ENCODE assay signal across 13 cellular contexts in genomic region chr22:31279327-31279669, GRCh38. TPM values are rescaled to one million over a fixed set of nuclear protein-coding genes. Genes with fewer than 3 reads are reported as not detected.
DNase-seq lines count a peak whose midpoint lies in the region; ATAC-seq, FAIRE-seq and TF ChIP-seq lines count a peak whose summit lies in the region.
"Had no signal": no experiment of that assay in that cellular context is flagged by ENCODE, and none has a peak within 500 bp of the region (broad histone marks: within the 10 kb centered on the region; RNA-seq: fewer than 3 reads in every experiment).

No MANE protein-coding gene starts in this region.

- H3K9me3 Mint-ChIP-seq in CD8-positive, alpha-beta T cell, result no peaks in the 10 kb centered on the region
- H3K9me3 Mint-ChIP-seq: brain, endodermal cell had no signal

- DNase-seq in CD8-positive, alpha-beta T cell, result peak in 1 of 7 experiments; percentile 78
- DNase-seq in T-helper 17 cell (no peak), endothelial cell of umbilical vein (ENCODE audit: low read depth, low spot score) (no peak), spleen (no peak), foreskin fibroblast (no peak), GM19238 (ENCODE audit: insufficient read length, low spot score) (no peak)
- DNase-seq: endodermal cell had no signal

- BruUV-seq in endothelial cell of umbilical vein (replicated peaks; lab: Mats Ljungman, UMichigan), result TSS peak; percentile 5

- no peaks in the 10 kb centered on the region for H3K27me3 Mint-ChIP-seq in CD8-positive, alpha-beta T cell (ENCODE audit: low read depth)
- no peaks in the 10 kb centered on the region for H3K27me3 Mint-ChIP-seq in T-helper 17 cell
- H3K27me3 Mint-ChIP-seq: brain had no signal

- no peaks in the 10 kb centered on the region for H3K79me2 ChIP-seq in endothelial cell of umbilical vein (ENCODE audit: control insufficient read depth, insufficient read depth, low read length)

- no peak for TF ChIP-seq POLR2A in endothelial cell of umbilical vein (IDR thresholded peaks at IDR 0.05; ENCODE audit: low read depth, low read length)
- TF ChIP-seq POLR2A in spleen (IDR thresholded peaks at IDR 0.05), result no peak

- H3K4me3 Mint-ChIP-seq in CD8-positive, alpha-beta T cell, result peak overlapping the region; percentile 73
- peak overlapping the region; percentile 83 for H3K4me3 Mint-ChIP-seq in T-helper 17 cell
- H3K4me3 Mint-ChIP-seq: brain, endodermal cell had no signal

- H3K9ac ChIP-seq in endothelial cell of umbilical vein (replicated peaks; ENCODE audit: extremely low read depth, insufficient read depth, low read length), result no peak overlapping the region

- H3K4me2 ChIP-seq in endothelial cell of umbilical vein (ENCODE audit: insufficient read depth, low read length), result no peak overlapping the region

- no peak for ATAC-seq in CD8-positive, alpha-beta T cell
- ATAC-seq in T-helper 17 cell (no peak), HG02870 (IDR thresholded peaks at IDR 0.05; ENCODE audit: unreplicated experiment) (no peak)

- no peaks in the 10 kb centered on the region for H4K20me1 ChIP-seq in endothelial cell of umbilical vein (replicated peaks; ENCODE audit: control insufficient read depth, extremely low read depth, insufficient read depth, low read length)

- peak overlapping the region; percentile 94 for H3K27ac Mint-ChIP-seq in CD8-positive, alpha-beta T cell
- H3K27ac Mint-ChIP-seq in T-helper 17 cell, result peak overlapping the region; percentile 100

- H3K9me3 ChIP-seq in CD8-positive, alpha-beta T cell (ENCODE audit: low read length), result no peaks in the 10 kb centered on the region
- H3K9me3 ChIP-seq in T-helper 17 cell (ENCODE audit: control insufficient read depth, low read length, poor library complexity, severe bottlenecking) (no peaks in the 10 kb centered on the region), endothelial cell of umbilical vein (replicated peaks; ENCODE audit: control insufficient read depth, insufficient read depth, low read length) (no peaks in the 10 kb centered on the region), spleen (no peaks in the 10 kb centered on the region)
- H3K9me3 ChIP-seq: mucosa of descending colon, prostate gland had no signal

- peak overlapping the region; percentile 54 for H3K27ac ChIP-seq in CD8-positive, alpha-beta T cell (ENCODE audit: low read depth, low read length)
- H3K27ac ChIP-seq in endothelial cell of umbilical vein (ENCODE audit: insufficient read depth, low read depth, low read length), result no peak overlapping the region
- H3K27ac ChIP-seq in spleen, result peak overlapping the region; percentile 1 to 99 (median 62)
- H3K27ac ChIP-seq: prostate gland had no signal

- H3K4me1 Mint-ChIP-seq in CD8-positive, alpha-beta T cell (ENCODE audit: low read depth), result peaks cover 89% of the 10 kb centered on the region
- H3K4me1 Mint-ChIP-seq in T-helper 17 cell, result peaks cover 57% of the 10 kb centered on the region

- H3K4me3 ChIP-seq in CD8-positive, alpha-beta T cell (ENCODE audit: low read depth, low read length), result no peak overlapping the region
- H3K4me3 ChIP-seq in endothelial cell of umbilical vein (replicated peaks in 1 of 3; ENCODE audit: insufficient read depth in 1 of 3, low read depth in 1 of 3, low read length in 3 of 3), result no peak overlapping the region
- no peak overlapping the region for H3K4me3 ChIP-seq in spleen
- H3K4me3 ChIP-seq in foreskin fibroblast (ENCODE audit: low read depth in 1 of 2, low read length in 2 of 2), result no peak overlapping the region
- H3K4me3 ChIP-seq: mucosa of descending colon, prostate gland had no signal

- H2AFZ ChIP-seq in endothelial cell of umbilical vein (ENCODE audit: low read depth, low read length), result no peak overlapping the region

- no peaks in the 10 kb centered on the region for H3K9me1 ChIP-seq in endothelial cell of umbilical vein (replicated peaks; ENCODE audit: control insufficient read depth, extremely low read depth, insufficient read depth, low read length)

- H3K27me3 ChIP-seq in CD8-positive, alpha-beta T cell (ENCODE audit: insufficient read depth, low read length), result no peaks in the 10 kb centered on the region
- H3K27me3 ChIP-seq in endothelial cell of umbilical vein (ENCODE audit: control insufficient read depth in 2 of 2, insufficient read depth in 2 of 2, low read length in 2 of 2) (no peaks in the 10 kb centered on the region), spleen (replicated peaks in 1 of 7) (no peaks in the 10 kb centered on the region)

- H3K36me3 ChIP-seq in CD8-positive, alpha-beta T cell (ENCODE audit: insufficient read depth, low read length), result peaks cover 49% of the 10 kb centered on the region
- H3K36me3 ChIP-seq in endothelial cell of umbilical vein (ENCODE audit: control insufficient read depth in 2 of 2, extremely low read depth in 1 of 2, insufficient read depth in 2 of 2, low read length in 2 of 2) (peaks cover 8 to 47% of the 10 kb centered on the region in 2 experiments), spleen (peaks cover 3 to 98% (median 89%) of the 10 kb centered on the region in 6 donors)
- H3K36me3 ChIP-seq: prostate gland had no signal

- H3K4me1 ChIP-seq in CD8-positive, alpha-beta T cell (ENCODE audit: insufficient read depth, low read length), result peaks cover 93% of the 10 kb centered on the region
- H3K4me1 ChIP-seq in endothelial cell of umbilical vein (ENCODE audit: control insufficient read depth, extremely low read depth, insufficient read depth, low read length) (no peaks in the 10 kb centered on the region), spleen (peaks cover 0 to 66% (median 30%) of the 10 kb centered on the region in 6 donors)
- H3K4me1 ChIP-seq: prostate gland had no signal

- dilution Hi-C loops in endothelial cell of umbilical vein (cut with MboI; ENCODE audit: extremely low pct_ligation_motif_present, low sequenced_read_pairs), result no loop called here

- no peak for TF ChIP-seq CTCF in CD8-positive, alpha-beta T cell (IDR thresholded peaks at IDR 0.05)
- TF ChIP-seq CTCF in endothelial cell of umbilical vein (IDR thresholded peaks at IDR 0.05; ENCODE audit: extremely low read depth in 1 of 2, insufficient read depth in 1 of 2, low read depth in 1 of 2, low read length in 2 of 2) (no peak), spleen (IDR thresholded peaks at IDR 0.05 in 8 of 11, conservative IDR thresholded peaks at IDR 0.05 in 3 of 11) (no peak), foreskin fibroblast (IDR thresholded peaks at IDR 0.05; ENCODE audit: low read depth, low read length) (no peak)

- CTCF ChIA-PET in CD8-positive, alpha-beta T cell (lab: Charles Lee), result interaction anchor here (0.7 to 4.4 kb wide), 7 partner anchors 9 to 68 kb away, joined by 3 to 22 read pairs (median 7); partner anchors contain the start of genes LIMK2 and PIK3IP1
- CTCF ChIA-PET in endothelial cell of umbilical vein (lab: Charles Lee), result interaction anchor here (0.9 to 2.7 kb wide), 3 partner anchors 10 to 34 kb away, joined by 3 to 7 read pairs (median 5); no protein-coding TSS in a partner anchor

- intact Hi-C loops in CD8-positive, alpha-beta T cell (cut with DNase I, micrococcal nuclease), result loop anchor here (1.0 to 10.0 kb wide), 2 partner anchors 11 to 314 kb away; partner anchors contain the start of genes MORC2 (in 1 of the 2) and TUG1 (in 1 of the 2)
- intact Hi-C loops in endothelial cell of umbilical vein (cut with micrococcal nuclease), result no loop called here
- intact Hi-C loops in spleen (cut with DNase I; ENCODE audit: low total_unique reads), result loop anchor here (10.0 kb wide), 1 partner anchor 64 kb away; the partner anchor contains the start of gene LIMK2

- peaks cover 72% of the 10 kb centered on the region for H3K36me3 Mint-ChIP-seq in CD8-positive, alpha-beta T cell
- H3K36me3 Mint-ChIP-seq in T-helper 17 cell (ENCODE audit: low read depth), result peaks cover 7% of the 10 kb centered on the region

- POLR2A ChIA-PET in CD8-positive, alpha-beta T cell (lab: Charles Lee), result interaction anchor here (1.0 to 18.7 kb wide), 11 partner anchors 9 to 644 kb away, joined by 3 to 608 read pairs (median 4); partner anchors contain the start of genes LIMK2, PATZ1 and PIK3IP1
- POLR2A ChIA-PET in endothelial cell of umbilical vein (lab: Charles Lee), result no interaction called here

- FAIRE-seq in endothelial cell of umbilical vein (lab: Jason Lieb, UNC), result no peak
- FAIRE-seq: G401.6, GM19239 had no signal

TF ChIP-seq in endothelial cell of umbilical vein, 7 proteins besides CTCF, POLR2A, EP300 and RAD21:
- TF ChIP-seq MYC (IDR thresholded peaks at IDR 0.05; ENCODE audit: low read depth, low read length) (no peak), POLR2AphosphoS5 (IDR thresholded peaks at IDR 0.05; ENCODE audit: insufficient read depth, low read depth, low read length) (no peak), EZH2 (IDR thresholded peaks at IDR 0.05; ENCODE audit: borderline replicate concordance, low read depth, low read length, severe bottlenecking) (no peak), JUN (IDR thresholded peaks at IDR 0.05; ENCODE audit: borderline replicate concordance, insufficient read depth, insufficient read length, low read depth) (no peak), MAX (IDR thresholded peaks at IDR 0.05; ENCODE audit: insufficient read depth, insufficient read length) (no peak), FOS (IDR thresholded peaks at IDR 0.05; ENCODE audit: borderline replicate concordance, insufficient read depth, low read length) (no peak), GATA2 (IDR thresholded peaks at IDR 0.05; ENCODE audit: insufficient read depth, insufficient read length, low read depth, low read length) (no peak)

RNA-seq across cellular contexts. Expression of gene PIK3IP1, which starts 13.0 kb away (rescaled TPM):
- total RNA-seq in CD8-positive, alpha-beta T cell, result 100 to 1,000 TPM; 802 to 814 TPM
- total RNA-seq in T-helper 17 cell (100 to 1,000 TPM; 388 to 426 TPM), endothelial cell of umbilical vein (7.7 and 8.4 TPM in 2 replicates), spleen (100 to 1,000 TPM in 5 of 7 donors, 10 to 100 TPM in 2; 36.6 to 152 (median 104) TPM)
- polyA plus RNA-seq in endothelial cell of umbilical vein (11.1 and 13.2 TPM in 2 replicates), spleen (10 to 100 TPM; 36.1 to 94.7 (median 40.6) TPM)
- 9.5 and 12.6 TPM in 2 replicates for polyA plus RNA-seq in endothelial cell of umbilical vein (2011; cell fraction: cytosol; rRNA removed)
- 8.8 TPM in 2 replicates for polyA plus RNA-seq in endothelial cell of umbilical vein (2011; cell fraction: nucleus; rRNA removed)
- polyA plus RNA-seq in endothelial cell of umbilical vein (2012), result 12.8 and 19.8 TPM in 2 replicates
- polyA minus RNA-seq in endothelial cell of umbilical vein, result 10.6 and 10.9 TPM in 2 replicates
- 1.0 TPM for polyA minus RNA-seq in endothelial cell of umbilical vein (2011; cell fraction: cytosol; rRNA and poly(A)+ RNA removed)
- 7.2 and 7.8 TPM in 2 replicates for polyA minus RNA-seq in endothelial cell of umbilical vein (2011; cell fraction: nucleus; rRNA and poly(A)+ RNA removed)
